Comparison of ENCODE assay signal across 1 cellular context in the genomic region with DNA sequence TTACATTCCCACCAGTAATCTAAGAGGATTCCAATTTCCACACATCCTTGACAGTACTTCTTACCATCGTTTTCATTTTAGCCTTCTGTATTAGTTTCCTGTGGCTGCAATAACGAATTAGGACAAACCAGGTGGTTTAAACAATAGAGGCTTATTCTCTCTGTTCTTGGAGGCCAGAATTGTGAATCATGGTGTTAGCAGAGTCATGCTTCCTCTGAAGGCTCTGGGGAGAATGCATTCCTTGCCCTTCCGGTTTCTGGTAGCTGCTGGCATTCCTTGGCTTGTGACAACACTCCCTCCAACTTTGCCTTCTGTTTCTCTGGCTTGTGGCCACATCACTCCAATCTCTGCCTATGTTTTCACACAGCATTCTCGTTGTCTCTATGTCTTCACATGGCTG.
TF ChIP-seq lines count a peak whose summit lies in the region.

No MANE protein-coding gene starts in this region.

TF ChIP-seq in IMR-90, 13 proteins besides CTCF, POLR2A, EP300 and RAD21:
- TF ChIP-seq BHLHE40 (IDR thresholded peaks at IDR 0.05; ENCODE audit: low read depth, low read length): no peak
- TF ChIP-seq SMC3 (IDR thresholded peaks at IDR 0.05; ENCODE audit: low read depth, low read length): no peak
- TF ChIP-seq MXI1 (IDR thresholded peaks at IDR 0.05; ENCODE audit: borderline replicate concordance, low read depth, low read length): no peak
- no peak for TF ChIP-seq FOS (IDR thresholded peaks at IDR 0.05; ENCODE audit: low read depth, low read length)
- TF ChIP-seq MAZ (IDR thresholded peaks at IDR 0.05; ENCODE audit: borderline replicate concordance, low read depth, low read length): no peak
- no peak for TF ChIP-seq NFE2L2 (IDR thresholded peaks at IDR 0.05; ENCODE audit: low read depth, low read length)
- TF ChIP-seq, protein P1, sequence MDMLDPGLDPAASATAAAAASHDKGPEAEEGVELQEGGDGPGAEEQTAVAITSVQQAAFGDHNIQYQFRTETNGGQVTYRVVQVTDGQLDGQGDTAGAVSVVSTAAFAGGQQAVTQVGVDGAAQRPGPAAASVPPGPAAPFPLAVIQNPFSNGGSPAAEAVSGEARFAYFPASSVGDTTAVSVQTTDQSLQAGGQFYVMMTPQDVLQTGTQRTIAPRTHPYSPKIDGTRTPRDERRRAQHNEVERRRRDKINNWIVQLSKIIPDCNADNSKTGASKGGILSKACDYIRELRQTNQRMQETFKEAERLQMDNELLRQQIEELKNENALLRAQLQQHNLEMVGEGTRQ (IDR thresholded peaks at IDR 0.05; ENCODE audit: low read depth, low read length): no peak
